12 cellular contexts compared by ENCODE assay signal in genomic region chr2:122203523-122203922, GRCh38.
A peak's percentile ranks its signal among the peaks of the same experiment; 100 is the strongest.
DNase-seq lines count a peak whose midpoint lies in the region; ATAC-seq and TF ChIP-seq lines count a peak whose summit lies in the region.
"Had no signal": no experiment of that assay in that cellular context is flagged by ENCODE, and none has a peak within 500 bp of the region (broad histone marks: within the 10 kb centered on the region; RNA-seq: fewer than 3 reads in every experiment).

No MANE protein-coding gene starts in this region.

- TF ChIP-seq POLR2A in spleen (IDR thresholded peaks at IDR 0.05) = no peak

- intact Hi-C loops in natural killer cell (cut with micrococcal nuclease) = no loop called here
- intact Hi-C loops in spleen (cut with DNase I; ENCODE audit: low total_unique reads) = no loop called here

- no peaks in the 10 kb centered on the region for H3K36me3 ChIP-seq in spleen

- WGBS in spleen, 5 donors = 75 to 85% (median 82%) methylated on average over 4 of the region's 4 CpGs

- no peak overlapping the region for H3K27ac ChIP-seq in spleen

- H3K4me3 ChIP-seq in spleen = no peak overlapping the region

- H3K9me3 ChIP-seq in spleen = no peaks in the 10 kb centered on the region

- no peak overlapping the region for H3K27ac Mint-ChIP-seq in natural killer cell

- peaks cover 0 to 4% of the 10 kb centered on the region in 2 donors for H3K9me3 Mint-ChIP-seq in natural killer cell
- H3K9me3 Mint-ChIP-seq: activated T-cell treated with anti-CD3 and anti-CD28 coated beads, Interleukin-2, amount 50 U/mL, for 4 hours had no signal

- no peak for TF ChIP-seq CTCF in natural killer cell (IDR thresholded peaks at IDR 0.05)
- TF ChIP-seq CTCF in spleen (IDR thresholded peaks at IDR 0.05 in 8 of 11, conservative IDR thresholded peaks at IDR 0.05 in 3 of 11) = no peak

- no peaks in the 10 kb centered on the region for H3K36me3 Mint-ChIP-seq in natural killer cell

- H3K4me1 ChIP-seq in spleen = no peaks in the 10 kb centered on the region

- no peaks in the 10 kb centered on the region for H3K27me3 Mint-ChIP-seq in natural killer cell (ENCODE audit: low read depth in 2 of 2)

- no peak overlapping the region for H3K4me3 Mint-ChIP-seq in natural killer cell
- H3K4me3 Mint-ChIP-seq: activated T-cell treated with anti-CD3 and anti-CD28 coated beads, Interleukin-2, amount 50 U/mL, for 4 hours had no signal

- no peaks in the 10 kb centered on the region for H3K27me3 ChIP-seq in spleen (replicated peaks in 1 of 7)

- DNase-seq in COR-L47 (lab: John Stamatoyannopoulos, UW) = peak; percentile 54
- DNase-seq in NCI-H146 (lab: John Stamatoyannopoulos, UW) = peak; percentile 70
- DNase-seq in brain pericyte (ENCODE audit: low read depth, low spot score) = peak; percentile 2
- DNase-seq in kidney glomerular epithelial cell (lab: John Stamatoyannopoulos, UW) = peak; percentile 83
- no peak for DNase-seq in natural killer cell
- no peak for DNase-seq in spleen
- DNase-seq in inferior parietal cortex (ENCODE audit: extremely low spot score) = no peak
- DNase-seq: activated T-cell treated with anti-CD3 and anti-CD28 coated beads, Interleukin-2, amount 50 U/mL, for 4 hours; HCEC 1CT; NCI-H2029 treated with DMSO at 0.1 percent for 48 hours; posterior cingulate gyrus had no signal

- ATAC-seq in natural killer cell (no peak), GM21825 (IDR thresholded peaks at IDR 0.05; ENCODE audit: unreplicated experiment) (no peak)
- ATAC-seq: activated T-cell treated with anti-CD3 and anti-CD28 coated beads, Interleukin-2, amount 50 U/mL, for 4 hours had no signal

- no peaks in the 10 kb centered on the region for H3K4me1 Mint-ChIP-seq in natural killer cell

Comparison
In these comparisons a context has a peak if more than half of its experiments do, and no peak if none do; other contexts are left out.
1. DNase-seq: peak in COR-L47 (single experiment), NCI-H146 (single experiment), brain pericyte (single experiment) and kidney glomerular epithelial cell (single experiment); none in natural killer cell (single experiment), spleen (single experiment) and inferior parietal cortex (single experiment).